In the genomic region with DNA sequence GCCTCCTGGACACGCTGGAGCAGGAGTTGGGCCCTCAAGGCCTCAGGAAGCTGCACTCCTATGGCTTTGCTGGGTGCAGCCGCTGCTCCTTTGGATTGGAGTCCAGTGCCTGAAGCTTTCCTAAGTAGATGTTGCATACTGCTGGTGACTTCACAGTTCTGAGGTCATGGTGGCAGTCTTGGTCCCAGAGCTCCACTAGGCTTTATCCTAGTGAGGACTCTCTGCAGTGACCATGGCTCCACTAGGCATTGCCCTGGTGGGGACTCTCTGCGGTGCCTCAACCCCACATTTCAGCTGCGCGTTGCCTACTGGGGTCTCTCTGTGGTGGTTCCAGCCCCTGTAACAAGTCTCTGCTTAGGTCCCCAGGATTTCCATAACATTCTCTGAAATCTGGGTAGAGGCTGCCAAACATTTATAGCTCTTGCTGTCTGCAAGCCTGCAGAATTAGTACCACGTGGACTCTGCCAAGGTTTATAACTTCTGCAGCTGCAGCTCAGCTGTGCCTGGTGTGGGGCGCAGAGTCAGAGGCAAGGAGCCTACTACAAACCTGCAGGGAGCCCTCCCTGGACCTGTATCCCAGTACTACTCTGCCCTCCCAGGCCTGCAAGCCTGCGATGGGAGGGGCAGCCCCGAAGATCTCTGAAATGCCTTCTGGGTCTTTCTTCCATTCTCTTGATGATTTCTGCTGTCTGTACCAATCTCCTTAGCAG, we compare ENCODE assay signal across 27 cellular contexts.
"Had no signal": no experiment of that assay in that cellular context is flagged by ENCODE, and none has a peak within 500 bp of the region (broad histone marks: within the 10 kb centered on the region; RNA-seq: fewer than 3 reads in every experiment).

No MANE protein-coding gene starts in this region.

- ATAC-seq: effector memory CD8-positive, alpha-beta T cell; left lobe of liver; stimulated activated memory B cell treated with anti-CD40 and anti-IgM and Interleukin-4, amounts not matched to agents 10 μg/mL and 1 μg/mL and 100 μg/mL, for 72 hours had no signal

- DNase-seq: activated CD4-positive, alpha-beta T cell treated with anti-CD3 and anti-CD28 coated beads for 4 hours; activated CD4-positive, alpha-beta T cell treated with anti-CD3 and anti-CD28 coated beads, Interleukin-2, amount 50 U/mL, for 48 hours; activated CD4-positive, CD25-positive, alpha-beta regulatory T cell; activated CD8-positive, alpha-beta memory T cell treated with anti-CD3 and anti-CD28 coated beads for 24 hours; activated effector memory CD4-positive, alpha-beta T cell treated with anti-CD3 and anti-CD28 coated beads, Interleukin-2, amount 50 U/mL, for 16 hours; activated naive CD4-positive, alpha-beta T cell treated with anti-CD3 and anti-CD28 coated beads for 36 hours; activated naive CD8-positive, alpha-beta T cell treated with anti-CD3 and anti-CD28 coated beads, Interleukin-2, amount 10 ng/mL, durations not matched to agents 7 days and 5 days; brain microvascular endothelial cell; cortex of kidney; effector memory CD8-positive, alpha-beta T cell; erythroblast; head of caudate nucleus; immature natural killer cell; lower lobe of right lung; mesenchymal stem cell; sigmoid colon; stimulated activated CD4-positive, alpha-beta T cell treated with anti-CD3 and anti-CD28 coated beads, Interleukin-1b, Interleukin-23, amount 100 ng/mL, for 48 hours; stimulated activated CD4-positive, alpha-beta T cell treated with anti-CD3 and anti-CD28 coated beads, Interleukin-4, amount 100 ng/mL, for 4 hours; stimulated activated CD8-positive, alpha-beta memory T cell treated with anti-CD3 and anti-CD28 coated beads, Interleukin-4, amount 100 ng/mL, for 48 hours; T-helper 1 cell; tibial artery had no signal

- H3K27ac ChIP-seq: brain microvascular endothelial cell, lower lobe of right lung, neutrophil, sigmoid colon, suprapubic skin, tibial artery had no signal

- H3K36me3 ChIP-seq: brain microvascular endothelial cell, lower lobe of right lung, neutrophil, sigmoid colon, suprapubic skin, tibial artery had no signal

- H3K9me3 ChIP-seq: lower lobe of right lung, neutrophil, suprapubic skin, tibial artery had no signal

- H3K27me3 ChIP-seq: neutrophil, sigmoid colon, suprapubic skin, tibial artery had no signal

- H3K4me3 ChIP-seq: lower lobe of right lung, sigmoid colon, smooth muscle cell, suprapubic skin, tibial artery had no signal

- H3K4me1 ChIP-seq: sigmoid colon, tibial artery had no signal

- H3K4me2 ChIP-seq: smooth muscle cell had no signal

- FAIRE-seq: astrocyte had no signal
